Comparison of ENCODE assay signal across 1 cellular context in genomic region chr6:106997392-106998257, GRCh38.
TF ChIP-seq lines count a peak whose summit lies in the region.

No MANE protein-coding gene starts in this region.

TF ChIP-seq in K562, 482 proteins besides CTCF, POLR2A, EP300 and RAD21 (continued from another document):
- no peak for TF ChIP-seq ZBTB9 (CRISPR knock-in tag; IDR thresholded peaks at IDR 0.05)
- no peak for TF ChIP-seq L3MBTL2 (IDR thresholded peaks at IDR 0.05)
- no peak for TF ChIP-seq OTX1 (CRISPR knock-in tag; IDR thresholded peaks at IDR 0.05)
- TF ChIP-seq ZNF165 (CRISPR knock-in tag; IDR thresholded peaks at IDR 0.05; ENCODE audit: borderline replicate concordance), result no peak
- TF ChIP-seq PRPF4 (IDR thresholded peaks at IDR 0.05; ENCODE audit: insufficient read depth, low read depth, low read length, poor library complexity, severe bottlenecking), result no peak
- no peak for TF ChIP-seq POLR2G (IDR thresholded peaks at IDR 0.05; ENCODE audit: low read depth, low read length)
- TF ChIP-seq ZNF699 (CRISPR knock-in tag; IDR thresholded peaks at IDR 0.05; ENCODE audit: insufficient replicate concordance), result no peak
TF ChIP-seq in K562: peak in this region for 8.
